Comparison of ENCODE assay signal across 8 cellular contexts in the genomic region with DNA sequence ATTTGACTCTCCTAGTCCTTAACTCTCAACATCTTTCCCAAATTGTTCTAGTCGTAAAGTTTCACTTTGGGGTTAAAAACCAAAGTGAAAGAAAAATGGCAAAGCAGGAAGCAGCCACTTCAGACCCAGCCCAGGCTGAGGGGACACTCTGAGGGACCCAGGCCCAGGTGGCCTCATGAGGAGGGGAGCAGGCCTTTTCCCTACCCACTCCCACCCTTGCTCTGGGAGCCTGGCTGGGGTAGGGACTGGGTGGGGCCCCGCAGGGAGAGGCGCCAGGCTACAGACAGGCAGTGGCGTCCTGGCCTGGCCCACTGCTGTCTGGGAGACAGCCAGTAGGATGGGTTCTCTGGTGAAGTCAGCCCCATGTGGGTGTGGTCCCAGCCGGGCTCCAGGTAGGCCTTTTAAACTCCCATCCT.
A peak's percentile ranks its signal among the peaks of the same experiment; 100 is the strongest.
DNase-seq lines count a peak whose midpoint lies in the region; ATAC-seq and TF ChIP-seq lines count a peak whose summit lies in the region.

No MANE protein-coding gene starts in this region.

- H3K4me2 ChIP-seq in mammary epithelial cell (ENCODE audit: insufficient read depth, low read depth, low read length): peak overlapping the region; percentile 89

- peaks cover 92% of the 10 kb centered on the region for H3K79me2 ChIP-seq in mammary epithelial cell (ENCODE audit: insufficient read depth, low read length)

- H3K9me3 ChIP-seq in mammary epithelial cell (replicated peaks; ENCODE audit: insufficient read depth, low read length) (no peaks in the 10 kb centered on the region), muscle layer of colon (ENCODE audit: low read length) (no peaks in the 10 kb centered on the region)

- peak overlapping the region; percentile 61 for H3K27ac ChIP-seq in mammary epithelial cell (ENCODE audit: insufficient read depth, low read depth, low read length)
- H3K27ac ChIP-seq in muscle layer of colon (ENCODE audit: low read depth, low read length): peak overlapping the region; percentile 91

- in situ Hi-C loops in mammary epithelial cell (cut with MboI; ENCODE audit: low sequenced_read_pairs in 2 of 2): no loop called here

- DNase-seq in ELF-1 (ENCODE audit: low read depth, low spot score): peak; percentile 84
- DNase-seq in NCI-H526 treated with DMSO at 0.1 percent for 48 hours (lab: John Stamatoyannopoulos, UW): peak; percentile 48
- peak; percentile 73 for DNase-seq in mammary epithelial cell
- no peak for DNase-seq in MV-4-11 (lab: John Stamatoyannopoulos, UW)
- no peak for DNase-seq in SHP77 treated with DMSO at 0.1 percent for 48 hours (lab: John Stamatoyannopoulos, UW)
- DNase-seq in dermis blood vessel endothelial cell: no peak

- CTCF ChIA-PET in mammary epithelial cell (lab: Charles Lee; ENCODE audit: low non-redundant PET): interaction anchor here (0.6 to 0.7 kb wide), 2 partner anchors 42 to 446 kb away, joined by 3 to 11 read pairs; no protein-coding TSS in a partner anchor

- peak overlapping the region; percentile 27 to 40 (median 31) for H3K4me3 ChIP-seq in mammary epithelial cell (replicated peaks in 1 of 3; ENCODE audit: insufficient read depth in 1 of 3, low read depth in 2 of 3, low read length in 3 of 3)
- peak overlapping the region in 1 of 2 donors; percentile 33 for H3K4me3 ChIP-seq in muscle layer of colon (ENCODE audit: low read depth in 1 of 2, low read length in 2 of 2)

- H4K20me1 ChIP-seq in mammary epithelial cell (ENCODE audit: insufficient read depth, low read length): no peaks in the 10 kb centered on the region

- no TSS peak for BruUV-seq in mammary epithelial cell (replicated peaks; lab: Mats Ljungman, UMichigan)

- dilution Hi-C loops in mammary epithelial cell (cut with HindIII; ENCODE audit: low sequenced_read_pairs): no loop called here

- TF ChIP-seq CTCF in mammary epithelial cell (conservative IDR thresholded peaks at IDR 0.05 in 1 of 2, IDR thresholded peaks at IDR 0.05 in 1 of 2; ENCODE audit: extremely low read depth in 1 of 2, insufficient read depth in 1 of 2, low read depth in 1 of 2, low read length in 2 of 2): no peak

- H3K4me1 ChIP-seq in mammary epithelial cell (ENCODE audit: insufficient read depth, low read length) (peaks cover 39% of the 10 kb centered on the region), muscle layer of colon (ENCODE audit: insufficient read depth, low read length) (peaks cover 65% of the 10 kb centered on the region)

- intact Hi-C loops in mammary epithelial cell (cut with micrococcal nuclease): no loop called here

- H3K36me3 ChIP-seq in mammary epithelial cell (ENCODE audit: insufficient read depth, low read length) (no peaks in the 10 kb centered on the region), muscle layer of colon (ENCODE audit: insufficient read depth, low read length) (no peaks in the 10 kb centered on the region)

- peak overlapping the region; percentile 83 for H2AFZ ChIP-seq in mammary epithelial cell (ENCODE audit: low read depth, low read length)

- no peaks in the 10 kb centered on the region for H3K27me3 ChIP-seq in mammary epithelial cell (ENCODE audit: insufficient read depth, low read length)
- no peaks in the 10 kb centered on the region for H3K27me3 ChIP-seq in muscle layer of colon (ENCODE audit: control insufficient read depth in 1 of 2, insufficient read depth in 2 of 2, low read length in 2 of 2)

- no peak for ATAC-seq in GM21526 (IDR thresholded peaks at IDR 0.05; ENCODE audit: low FRiP score, unreplicated experiment)

- H3K9ac ChIP-seq in mammary epithelial cell (ENCODE audit: insufficient read depth, low read length) (peak overlapping the region; percentile 29), muscle layer of colon (ENCODE audit: low read length) (peak overlapping the region; percentile 46)

- WGBS in mammary epithelial cell (ENCODE audit: low coverage, missing lambda C conversion rate): 0% methylated on average over 2 of the region's 5 CpGs

Comparison
In these comparisons a context has a peak if more than half of its experiments do, and no peak if none do; other contexts are left out.
1. DNase-seq: peak in ELF-1 (single experiment), NCI-H526 treated with DMSO at 0.1 percent for 48 hours (single experiment) and mammary epithelial cell (single experiment); none in MV-4-11 (single experiment), SHP77 treated with DMSO at 0.1 percent for 48 hours (single experiment) and dermis blood vessel endothelial cell (single experiment).